ENCODE assay signal across 33 cellular contexts in the genomic region with DNA sequence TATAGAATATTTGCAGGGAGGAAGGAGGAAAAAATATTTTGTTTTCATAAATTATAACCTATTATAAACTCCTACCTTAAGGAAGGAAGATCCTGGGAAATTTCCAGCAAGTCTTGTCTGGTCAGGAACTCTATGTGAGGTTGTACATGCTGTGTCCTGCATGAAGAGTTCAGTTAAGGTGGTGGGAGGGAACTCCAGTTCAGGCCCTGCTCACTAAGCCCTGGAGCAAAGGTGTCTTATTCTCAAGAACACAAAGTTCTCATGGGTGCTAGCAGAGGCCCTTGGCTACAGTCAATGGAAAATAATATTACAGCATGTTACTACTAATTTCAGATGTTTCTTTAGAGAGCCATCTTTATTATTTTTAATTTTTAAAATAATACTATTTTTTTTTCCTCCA.
"Had no signal": no experiment of that assay in that cellular context is flagged by ENCODE, and none has a peak within 500 bp of the region (broad histone marks: within the 10 kb centered on the region; RNA-seq: fewer than 3 reads in every experiment).

No MANE protein-coding gene starts in this region.

- H3K27me3 Mint-ChIP-seq: activated CD4-positive, alpha-beta memory T cell treated with anti-CD3 and anti-CD28 coated beads for 36 hours; activated naive CD8-positive, alpha-beta T cell treated with anti-CD3 and anti-CD28 coated beads for 36 hours; effector memory CD8-positive, alpha-beta T cell; memory B cell; naive thymus-derived CD8-positive, alpha-beta T cell; T-helper 17 cell had no signal

- H3K27ac Mint-ChIP-seq: activated CD4-positive, alpha-beta memory T cell treated with anti-CD3 and anti-CD28 coated beads for 36 hours; activated naive CD4-positive, alpha-beta T cell treated with anti-CD3 and anti-CD28 coated beads for 36 hours; activated naive CD8-positive, alpha-beta T cell treated with anti-CD3 and anti-CD28 coated beads for 36 hours; activated T-helper 1 cell treated with anti-CD3 and anti-CD28 coated beads, Interleukin-12 subunit alpha, Interleukin-12 subunit beta, Interleukin-2, Interleukin-4 antibody, amounts not matched to agents 30 ng/mL and 10 ng/mL and 1 ng/mL, durations not matched to agents 14 hours and 24 hours and 36 hours; effector memory CD8-positive, alpha-beta T cell; memory B cell; T-helper 17 cell had no signal

- H3K4me2 ChIP-seq: smooth muscle cell had no signal

- H3K9me3 ChIP-seq: adrenal gland, ascending aorta, gastroesophageal sphincter, pancreas, right atrium auricular region, upper lobe of left lung, vagina had no signal

- H3K4me3 ChIP-seq: adrenal gland, ascending aorta, gastroesophageal sphincter, pancreas, right atrium auricular region, smooth muscle cell, upper lobe of left lung, vagina had no signal

- DNase-seq: activated CD4-positive, alpha-beta memory T cell treated with anti-CD3 and anti-CD28 coated beads for 36 hours; activated CD4-positive, alpha-beta T cell treated with anti-CD3 and anti-CD28 coated beads for 48 hours; activated CD8-positive, alpha-beta memory T cell treated with anti-CD3 and anti-CD28 coated beads, Interleukin-2, amount 50 U/mL, for 4 hours; activated effector memory CD4-positive, alpha-beta T cell treated with anti-CD3 and anti-CD28 coated beads, Interleukin-2, amount 50 U/mL, for 16 hours; activated naive CD4-positive, alpha-beta T cell treated with anti-CD3 and anti-CD28 coated beads for 36 hours; activated naive CD8-positive, alpha-beta T cell treated with anti-CD3 and anti-CD28 coated beads for 36 hours; activated T-cell treated with anti-CD3 and anti-CD28 coated beads, Interleukin-2, amount 50 U/mL, for 1 hour; adrenal gland; cortex of kidney; effector memory CD8-positive, alpha-beta T cell; head of caudate nucleus; hypothalamus; immature natural killer cell; naive thymus-derived CD8-positive, alpha-beta T cell; nucleus accumbens; pancreas; stimulated activated CD4-positive, alpha-beta T cell treated with anti-CD3 and anti-CD28 coated beads, Interleukin-1b, Interleukin-23, amount 100 ng/mL, for 48 hours; stimulated activated naive CD8-positive, alpha-beta T cell treated with anti-CD3 and anti-CD28 coated beads, Interleukin-15, Interleukin-2, amounts not matched to agents 100 U/mL and 50 U/mL, for 24 hours; SW 1271; T-helper 17 cell; T1000; upper lobe of left lung; WERI-Rb-1 had no signal

- FAIRE-seq: pancreas had no signal

- H3K27ac ChIP-seq: adrenal gland, ascending aorta, gastroesophageal sphincter, pancreas, right atrium auricular region, upper lobe of left lung, vagina, WERI-Rb-1 had no signal

- H3K9me3 Mint-ChIP-seq: activated CD4-positive, alpha-beta memory T cell treated with anti-CD3 and anti-CD28 coated beads for 36 hours; activated naive CD4-positive, alpha-beta T cell treated with anti-CD3 and anti-CD28 coated beads for 36 hours; activated naive CD8-positive, alpha-beta T cell treated with anti-CD3 and anti-CD28 coated beads for 36 hours; activated T-helper 1 cell treated with anti-CD3 and anti-CD28 coated beads, Interleukin-12 subunit alpha, Interleukin-12 subunit beta, Interleukin-2, Interleukin-4 antibody, amounts not matched to agents 30 ng/mL and 10 ng/mL and 1 ng/mL, durations not matched to agents 14 hours and 24 hours and 36 hours; brain; effector memory CD8-positive, alpha-beta T cell; immature natural killer cell; naive thymus-derived CD8-positive, alpha-beta T cell; neural crest cell had no signal

- H3K4me3 Mint-ChIP-seq: activated CD4-positive, alpha-beta memory T cell treated with anti-CD3 and anti-CD28 coated beads for 36 hours; activated naive CD4-positive, alpha-beta T cell treated with anti-CD3 and anti-CD28 coated beads for 36 hours; activated naive CD8-positive, alpha-beta T cell treated with anti-CD3 and anti-CD28 coated beads for 36 hours; activated T-helper 1 cell treated with anti-CD3 and anti-CD28 coated beads, Interleukin-12 subunit alpha, Interleukin-12 subunit beta, Interleukin-2, Interleukin-4 antibody, amounts not matched to agents 30 ng/mL and 10 ng/mL and 1 ng/mL, durations not matched to agents 14 hours and 24 hours and 36 hours; effector memory CD8-positive, alpha-beta T cell; immature natural killer cell; memory B cell; naive thymus-derived CD8-positive, alpha-beta T cell; T-helper 17 cell had no signal

- H3K27me3 ChIP-seq: adrenal gland, ascending aorta, gastroesophageal sphincter, pancreas, right atrium auricular region, upper lobe of left lung, vagina had no signal

- H3K36me3 ChIP-seq: adrenal gland, ascending aorta, gastroesophageal sphincter, pancreas, right atrium auricular region, upper lobe of left lung, vagina, WERI-Rb-1 had no signal

- ATAC-seq: activated CD4-positive, CD25-positive, alpha-beta regulatory T cell treated with anti-CD3 and anti-CD28 coated beads, Interleukin-2, amount 50 U/mL, for 24 hours; effector memory CD8-positive, alpha-beta T cell; gastroesophageal sphincter; naive thymus-derived CD8-positive, alpha-beta T cell; pancreas; stimulated activated naive CD8-positive, alpha-beta T cell treated with anti-CD3 and anti-CD28 coated beads, Interleukin-15, Interleukin-2, amounts not matched to agents 100 U/mL and 50 U/mL, for 24 hours; T-helper 17 cell had no signal
